In genomic region chr7:154853063-154853726, GRCh38 we compare ENCODE assay signal across 24 cellular contexts.
"Had no signal": no experiment of that assay in that cellular context is flagged by ENCODE, and none has a peak within 500 bp of the region (broad histone marks: within the 10 kb centered on the region; RNA-seq: fewer than 3 reads in every experiment).

No MANE protein-coding gene starts in this region.

- H3K9me3 ChIP-seq: thoracic aorta, uterus had no signal

- H3K27me3 Mint-ChIP-seq: type B pancreatic cell had no signal

- H3K4me3 ChIP-seq: body of pancreas, coronary artery, gastroesophageal sphincter, left ventricle myocardium inferior, lung, thoracic aorta, uterus had no signal

- H3K4me1 ChIP-seq: body of pancreas, gastroesophageal sphincter, left ventricle myocardium inferior, uterus had no signal

- H3K4me3 Mint-ChIP-seq: activated CD8-positive, alpha-beta T cell treated with anti-CD3 and anti-CD28 coated beads for 36 hours; activated T-cell treated with anti-CD3 and anti-CD28 coated beads, Interleukin-2, amount 50 U/mL, for 4 hours; activated T-helper 17 cell treated with anti-CD3 and anti-CD28 coated beads, Interleukin-2, amount 50 U/mL, for 72 hours; effector memory CD8-positive, alpha-beta T cell; naive thymus-derived CD4-positive, alpha-beta T cell; stimulated activated effector memory CD8-positive, alpha-beta T cell treated with anti-CD3 and anti-CD28 coated beads, Interleukin-12 subunit alpha, Interleukin-12 subunit beta, amount 100 ng/mL, for 72 hours; stimulated activated naive CD8-positive, alpha-beta T cell treated with anti-CD3 and anti-CD28 coated beads, Interleukin-15, Interleukin-2, amounts not matched to agents 100 ng/mL and 50 ng/mL, for 24 hours; type B pancreatic cell had no signal

- H3K27me3 ChIP-seq: body of pancreas, gastroesophageal sphincter, uterus had no signal

- H3K4me1 Mint-ChIP-seq: activated T-helper 17 cell treated with anti-CD3 and anti-CD28 coated beads, Interleukin-2, amount 50 U/mL, for 72 hours; naive thymus-derived CD4-positive, alpha-beta T cell; stimulated activated effector memory CD8-positive, alpha-beta T cell treated with anti-CD3 and anti-CD28 coated beads, Interleukin-12 subunit alpha, Interleukin-12 subunit beta, amount 100 ng/mL, for 72 hours had no signal

- FAIRE-seq: endothelial cell of umbilical vein had no signal

- H3K9me3 Mint-ChIP-seq: activated CD8-positive, alpha-beta T cell treated with anti-CD3 and anti-CD28 coated beads for 36 hours; activated T-helper 17 cell treated with anti-CD3 and anti-CD28 coated beads, Interleukin-2, amount 50 U/mL, for 72 hours; stimulated activated effector memory CD8-positive, alpha-beta T cell treated with anti-CD3 and anti-CD28 coated beads, Interleukin-12 subunit alpha, Interleukin-12 subunit beta, amount 100 ng/mL, for 72 hours; stimulated activated naive CD8-positive, alpha-beta T cell treated with anti-CD3 and anti-CD28 coated beads, Interleukin-15, Interleukin-2, amounts not matched to agents 100 ng/mL and 50 ng/mL, for 24 hours had no signal

- H3K36me3 Mint-ChIP-seq: activated naive CD4-positive, alpha-beta T cell treated with anti-CD3 and anti-CD28 coated beads, Interleukin-2, amount 50 U/mL, for 72 hours; stimulated activated effector memory CD8-positive, alpha-beta T cell treated with anti-CD3 and anti-CD28 coated beads, Interleukin-12 subunit alpha, Interleukin-12 subunit beta, amount 100 ng/mL, for 72 hours; type B pancreatic cell had no signal

- H3K27ac ChIP-seq: body of pancreas, coronary artery, gastroesophageal sphincter, left ventricle myocardium inferior, thoracic aorta, uterus had no signal

- H3K27ac Mint-ChIP-seq: activated CD8-positive, alpha-beta T cell treated with anti-CD3 and anti-CD28 coated beads for 36 hours; activated naive CD4-positive, alpha-beta T cell treated with anti-CD3 and anti-CD28 coated beads, Interleukin-2, amount 50 U/mL, for 72 hours; activated T-helper 17 cell treated with anti-CD3 and anti-CD28 coated beads, Interleukin-2, amount 50 U/mL, for 72 hours; effector memory CD8-positive, alpha-beta T cell; naive thymus-derived CD4-positive, alpha-beta T cell; stimulated activated effector memory CD8-positive, alpha-beta T cell treated with anti-CD3 and anti-CD28 coated beads, Interleukin-12 subunit alpha, Interleukin-12 subunit beta, amount 100 ng/mL, for 72 hours; stimulated activated naive CD8-positive, alpha-beta T cell treated with anti-CD3 and anti-CD28 coated beads, Interleukin-15, Interleukin-2, amounts not matched to agents 100 ng/mL and 50 ng/mL, for 24 hours; type B pancreatic cell had no signal

- H3K36me3 ChIP-seq: left ventricle myocardium inferior, thoracic aorta, uterus had no signal

- DNase-seq: activated CD4-positive, alpha-beta T cell treated with anti-CD3 and anti-CD28 coated beads, Interleukin-2, amount 50 U/mL, for 1 hour; activated CD4-positive, CD25-positive, alpha-beta regulatory T cell treated with anti-CD3 and anti-CD28 coated beads, Interleukin-2, amount 50 U/mL, for 72 hours; activated CD8-positive, alpha-beta T cell treated with anti-CD3 and anti-CD28 coated beads for 36 hours; activated gamma-delta T cell treated with Interleukin-2 at 50 U/mL for 16 hours; activated T-cell treated with anti-CD3 and anti-CD28 coated beads, Interleukin-2, amount 50 U/mL, for 4 hours; body of pancreas; cerebellar nuclear complex; effector memory CD8-positive, alpha-beta T cell; left ventricle myocardium inferior; naive thymus-derived CD4-positive, alpha-beta T cell; right cardiac atrium; stimulated activated CD4-positive, alpha-beta T cell treated with anti-CD3 and anti-CD28 coated beads, Interleukin-4, amount 100 ng/mL, for 24 hours; T-helper 2 cell; uterus had no signal
